In the genomic region with DNA sequence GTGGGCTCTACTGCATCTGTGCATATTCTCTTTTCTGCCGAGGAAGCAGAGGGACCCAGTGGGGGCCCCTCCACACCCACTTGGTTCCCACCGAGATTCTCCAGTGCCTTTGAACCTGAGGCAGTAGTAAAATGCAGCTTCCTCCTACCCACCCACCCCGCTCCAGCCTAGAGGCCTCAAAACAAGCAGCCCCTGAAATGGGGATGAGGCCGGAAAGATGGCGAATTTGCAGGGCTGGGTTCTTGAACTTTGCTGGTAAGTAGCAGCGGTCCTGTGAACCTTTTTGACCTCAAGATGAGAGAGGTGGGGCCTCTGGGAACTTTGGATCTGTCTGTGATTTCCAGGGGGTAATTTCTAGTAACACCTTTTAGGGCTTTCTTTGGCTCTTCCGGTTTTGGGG, we compare ENCODE assay signal across 1 cellular context.
TF ChIP-seq lines count a peak whose summit lies in the region.

No MANE protein-coding gene starts in this region.

TF ChIP-seq in HEK293, 187 proteins besides CTCF, POLR2A, EP300 and RAD21 (continued from another document):
- TF ChIP-seq, protein P1, sequence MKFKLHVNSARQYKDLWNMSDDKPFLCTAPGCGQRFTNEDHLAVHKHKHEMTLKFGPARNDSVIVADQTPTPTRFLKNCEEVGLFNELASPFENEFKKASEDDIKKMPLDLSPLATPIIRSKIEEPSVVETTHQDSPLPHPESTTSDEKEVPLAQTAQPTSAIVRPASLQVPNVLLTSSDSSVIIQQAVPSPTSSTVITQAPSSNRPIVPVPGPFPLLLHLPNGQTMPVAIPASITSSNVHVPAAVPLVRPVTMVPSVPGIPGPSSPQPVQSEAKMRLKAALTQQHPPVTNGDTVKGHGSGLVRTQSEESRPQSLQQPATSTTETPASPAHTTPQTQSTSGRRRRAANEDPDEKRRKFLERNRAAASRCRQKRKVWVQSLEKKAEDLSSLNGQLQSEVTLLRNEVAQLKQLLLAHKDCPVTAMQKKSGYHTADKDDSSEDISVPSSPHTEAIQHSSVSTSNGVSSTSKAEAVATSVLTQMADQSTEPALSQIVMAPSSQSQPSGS (tag by site-specific recombination; IDR thresholded peaks at IDR 0.05; ENCODE audit: low read depth) = no peak
- no peak for TF ChIP-seq ZNF785 (tag by site-specific recombination; IDR thresholded peaks at IDR 0.05)
- no peak for TF ChIP-seq YY1 (tag by site-specific recombination; IDR thresholded peaks at IDR 0.05)
- no peak for TF ChIP-seq ZNF266 (tag by site-specific recombination; IDR thresholded peaks at IDR 0.05; ENCODE audit: low read depth)
- no peak for TF ChIP-seq ZNF423 (tag by site-specific recombination; IDR thresholded peaks at IDR 0.05)
